In the genomic region with DNA sequence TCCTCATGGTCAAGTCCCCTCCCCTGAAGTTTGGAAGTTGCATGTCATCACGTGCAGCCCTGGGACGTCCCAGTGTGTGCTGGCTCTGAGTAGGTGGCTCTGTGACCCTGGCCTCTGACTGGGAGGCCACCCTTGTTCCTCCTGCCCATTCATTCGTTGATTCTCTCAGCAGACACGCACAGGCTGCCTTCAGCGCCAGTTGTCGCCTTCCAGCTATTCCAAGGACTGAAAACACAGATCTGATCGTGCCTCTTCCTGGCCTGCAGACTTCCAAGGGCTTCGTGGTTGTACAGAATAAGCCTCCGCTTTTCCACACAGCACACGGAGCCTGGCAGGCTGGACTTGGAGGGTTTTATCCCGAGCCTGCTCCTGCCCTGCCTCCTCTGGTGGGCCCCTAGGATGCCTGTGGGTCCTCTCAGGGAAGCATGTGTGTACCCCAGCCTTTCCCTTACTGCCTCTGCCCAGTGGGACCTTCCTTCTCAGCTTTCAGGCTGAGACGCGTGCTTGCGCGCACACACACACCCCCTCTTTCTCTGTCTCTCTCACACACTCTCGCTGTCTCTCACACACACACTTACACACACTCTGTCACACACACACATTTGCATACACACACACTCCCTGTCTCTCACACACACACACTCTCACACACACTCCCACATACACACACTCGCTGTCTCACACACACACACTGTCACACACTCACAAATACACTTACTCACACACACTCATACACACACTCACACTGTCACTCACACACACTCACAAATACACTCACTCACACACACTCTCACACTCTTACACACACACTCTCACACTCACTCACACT, we compare ENCODE assay signal across 9 cellular contexts. TPM values are rescaled to one million over a fixed set of nuclear protein-coding genes. Genes with fewer than 3 reads are reported as not detected.
DNase-seq lines count a peak whose midpoint lies in the region; ATAC-seq and TF ChIP-seq lines count a peak whose summit lies in the region.
"Had no signal": no experiment of that assay in that cellular context is flagged by ENCODE, and none has a peak within 500 bp of the region (broad histone marks: within the 10 kb centered on the region; RNA-seq: fewer than 3 reads in every experiment).

No MANE protein-coding gene starts in this region.

- CTCF ChIA-PET in HEK293T (lab: Yijun Ruan, JAX) (no interaction called here), WTC11 (lab: Charles Lee) (interaction anchor here (0.9 kb wide), 1 partner anchor 88 kb away, joined by 3 read pairs; no protein-coding TSS in a partner anchor)

- H3K9me3 Mint-ChIP-seq in WTC11: no peaks in the 10 kb centered on the region
- no peaks in the 10 kb centered on the region for H3K9me3 Mint-ChIP-seq in activated T-helper 2 cell treated with anti-CD3 and anti-CD28 coated beads, Interferon-gamma antibody, Interleukin-2, Interleukin-4, amounts not matched to agents 10 μg/mL and 5 μg/mL and 100 μg/mL, durations not matched to agents 14 hours and 24 hours and 36 hours

- H3K4me1 ChIP-seq in stomach: peaks cover 13 to 60% (median 30%) of the 10 kb centered on the region in 4 donors

- H3K4me3 ChIP-seq in stomach: no peak overlapping the region

- no peaks in the 10 kb centered on the region for H3K9me3 ChIP-seq in stomach

- H3K27ac ChIP-seq in stomach: peak overlapping the region in 3 of 5 donors; percentile 18 to 49 (median 32)
- H3K27ac ChIP-seq: VCaP had no signal

- peaks cover 59% of the 10 kb centered on the region for H3K4me1 Mint-ChIP-seq in WTC11
- H3K4me1 Mint-ChIP-seq in activated T-helper 2 cell treated with anti-CD3 and anti-CD28 coated beads, Interferon-gamma antibody, Interleukin-2, Interleukin-4, amounts not matched to agents 10 μg/mL and 5 μg/mL and 100 μg/mL, durations not matched to agents 14 hours and 24 hours and 36 hours (ENCODE audit: low read depth): no peaks in the 10 kb centered on the region

- peak; percentile 35 for ATAC-seq in WTC11
- ATAC-seq in HG03025 (IDR thresholded peaks at IDR 0.05; ENCODE audit: low FRiP score, unreplicated experiment): no peak
- ATAC-seq in HG03457 (IDR thresholded peaks at IDR 0.05; ENCODE audit: unreplicated experiment): no peak

- no peaks in the 10 kb centered on the region for H3K27me3 ChIP-seq in stomach

- peaks cover 2% of the 10 kb centered on the region for H3K36me3 Mint-ChIP-seq in WTC11
- H3K36me3 Mint-ChIP-seq in activated T-helper 2 cell treated with anti-CD3 and anti-CD28 coated beads, Interferon-gamma antibody, Interleukin-2, Interleukin-4, amounts not matched to agents 10 μg/mL and 5 μg/mL and 100 μg/mL, durations not matched to agents 14 hours and 24 hours and 36 hours (ENCODE audit: low read depth): no peaks in the 10 kb centered on the region

- DNase-seq in HEK293T (ENCODE audit: extremely low spot score): no peak
- no peak for DNase-seq in WTC11 (ENCODE audit: low spot score)
- DNase-seq in islet precursor cell: peak; percentile 87
- no peak for DNase-seq in stomach
- DNase-seq in activated T-helper 2 cell treated with anti-CD3 and anti-CD28 coated beads, Interferon-gamma antibody, Interleukin-2, Interleukin-4, amounts not matched to agents 10 μg/mL and 5 μg/mL and 100 μg/mL, durations not matched to agents 14 hours and 24 hours and 36 hours (ENCODE audit: low spot score): no peak
- DNase-seq: DMS153 had no signal

- TF ChIP-seq EP300 in stomach (IDR thresholded peaks at IDR 0.05): no peak

- H3K4me3 Mint-ChIP-seq in WTC11: no peak overlapping the region
- no peak overlapping the region for H3K4me3 Mint-ChIP-seq in activated T-helper 2 cell treated with anti-CD3 and anti-CD28 coated beads, Interferon-gamma antibody, Interleukin-2, Interleukin-4, amounts not matched to agents 10 μg/mL and 5 μg/mL and 100 μg/mL, durations not matched to agents 14 hours and 24 hours and 36 hours (ENCODE audit: low read depth)

- TF ChIP-seq CTCF in WTC11 (IDR thresholded peaks at IDR 0.05) (no peak), stomach (IDR thresholded peaks at IDR 0.05) (no peak)

- 60 to 66% (median 64%) methylated on average over 17 of the region's 17 CpGs for WGBS in stomach, 5 donors

- intact Hi-C loops in stomach (cut with DNase I; ENCODE audit: low total_unique reads): no loop called here
- intact Hi-C loops in activated T-helper 2 cell treated with anti-CD3 and anti-CD28 coated beads, Interferon-gamma antibody, Interleukin-2, Interleukin-4, amounts not matched to agents 10 μg/mL and 5 μg/mL and 100 μg/mL, durations not matched to agents 14 hours and 24 hours and 36 hours (cut with micrococcal nuclease): no loop called here

- H3K27ac Mint-ChIP-seq in WTC11: peak overlapping the region; percentile 91
- H3K27ac Mint-ChIP-seq in activated T-helper 2 cell treated with anti-CD3 and anti-CD28 coated beads, Interferon-gamma antibody, Interleukin-2, Interleukin-4, amounts not matched to agents 10 μg/mL and 5 μg/mL and 100 μg/mL, durations not matched to agents 14 hours and 24 hours and 36 hours: no peak overlapping the region

- H3K36me3 ChIP-seq in stomach: peaks cover 0 to 4% (median 0%) of the 10 kb centered on the region in 4 donors

- POLR2A ChIA-PET in HEK293T (lab: Yijun Ruan, JAX): no interaction called here
- POLR2A ChIA-PET in WTC11 (lab: Charles Lee): interaction anchor here (0.8 kb wide), 1 partner anchor 8 kb away, joined by 5 read pairs; no protein-coding TSS in a partner anchor

- TF ChIP-seq POLR2A in stomach (IDR thresholded peaks at IDR 0.05): no peak

- no peaks in the 10 kb centered on the region for H3K27me3 Mint-ChIP-seq in WTC11 (ENCODE audit: low read depth)
- H3K27me3 Mint-ChIP-seq in activated T-helper 2 cell treated with anti-CD3 and anti-CD28 coated beads, Interferon-gamma antibody, Interleukin-2, Interleukin-4, amounts not matched to agents 10 μg/mL and 5 μg/mL and 100 μg/mL, durations not matched to agents 14 hours and 24 hours and 36 hours (ENCODE audit: low read depth): peaks cover 5% of the 10 kb centered on the region

TF ChIP-seq in HEK293T, 16 proteins besides CTCF, POLR2A, EP300 and RAD21:
- TF ChIP-seq NFRKB (IDR thresholded peaks at IDR 0.05) (no peak), CTBP1 (IDR thresholded peaks at IDR 0.05; ENCODE audit: borderline replicate concordance) (no peak)
- TF ChIP-seq, protein P1, sequence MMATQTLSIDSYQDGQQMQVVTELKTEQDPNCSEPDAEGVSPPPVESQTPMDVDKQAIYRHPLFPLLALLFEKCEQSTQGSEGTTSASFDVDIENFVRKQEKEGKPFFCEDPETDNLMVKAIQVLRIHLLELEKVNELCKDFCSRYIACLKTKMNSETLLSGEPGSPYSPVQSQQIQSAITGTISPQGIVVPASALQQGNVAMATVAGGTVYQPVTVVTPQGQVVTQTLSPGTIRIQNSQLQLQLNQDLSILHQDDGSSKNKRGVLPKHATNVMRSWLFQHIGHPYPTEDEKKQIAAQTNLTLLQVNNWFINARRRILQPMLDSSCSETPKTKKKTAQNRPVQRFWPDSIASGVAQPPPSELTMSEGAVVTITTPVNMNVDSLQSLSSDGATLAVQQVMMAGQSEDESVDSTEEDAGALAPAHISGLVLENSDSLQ (IDR thresholded peaks at IDR 0.05): peak; percentile 42; the same call in 1 of the 2 replicates
TF ChIP-seq in HEK293T: peak in this region for 1.

TF ChIP-seq in WTC11, 78 proteins besides CTCF, POLR2A, EP300 and RAD21 (continues in another document):
- TF ChIP-seq NFATC4 (CRISPR knock-in tag; IDR thresholded peaks at IDR 0.05) (no peak), ZNF671 (CRISPR knock-in tag; IDR thresholded peaks at IDR 0.05) (no peak), SMAD4 (CRISPR knock-in tag; IDR thresholded peaks at IDR 0.05) (no peak), FOXP1 (CRISPR knock-in tag; IDR thresholded peaks at IDR 0.05; ENCODE audit: borderline replicate concordance) (no peak)
- TF ChIP-seq, protein P2, sequence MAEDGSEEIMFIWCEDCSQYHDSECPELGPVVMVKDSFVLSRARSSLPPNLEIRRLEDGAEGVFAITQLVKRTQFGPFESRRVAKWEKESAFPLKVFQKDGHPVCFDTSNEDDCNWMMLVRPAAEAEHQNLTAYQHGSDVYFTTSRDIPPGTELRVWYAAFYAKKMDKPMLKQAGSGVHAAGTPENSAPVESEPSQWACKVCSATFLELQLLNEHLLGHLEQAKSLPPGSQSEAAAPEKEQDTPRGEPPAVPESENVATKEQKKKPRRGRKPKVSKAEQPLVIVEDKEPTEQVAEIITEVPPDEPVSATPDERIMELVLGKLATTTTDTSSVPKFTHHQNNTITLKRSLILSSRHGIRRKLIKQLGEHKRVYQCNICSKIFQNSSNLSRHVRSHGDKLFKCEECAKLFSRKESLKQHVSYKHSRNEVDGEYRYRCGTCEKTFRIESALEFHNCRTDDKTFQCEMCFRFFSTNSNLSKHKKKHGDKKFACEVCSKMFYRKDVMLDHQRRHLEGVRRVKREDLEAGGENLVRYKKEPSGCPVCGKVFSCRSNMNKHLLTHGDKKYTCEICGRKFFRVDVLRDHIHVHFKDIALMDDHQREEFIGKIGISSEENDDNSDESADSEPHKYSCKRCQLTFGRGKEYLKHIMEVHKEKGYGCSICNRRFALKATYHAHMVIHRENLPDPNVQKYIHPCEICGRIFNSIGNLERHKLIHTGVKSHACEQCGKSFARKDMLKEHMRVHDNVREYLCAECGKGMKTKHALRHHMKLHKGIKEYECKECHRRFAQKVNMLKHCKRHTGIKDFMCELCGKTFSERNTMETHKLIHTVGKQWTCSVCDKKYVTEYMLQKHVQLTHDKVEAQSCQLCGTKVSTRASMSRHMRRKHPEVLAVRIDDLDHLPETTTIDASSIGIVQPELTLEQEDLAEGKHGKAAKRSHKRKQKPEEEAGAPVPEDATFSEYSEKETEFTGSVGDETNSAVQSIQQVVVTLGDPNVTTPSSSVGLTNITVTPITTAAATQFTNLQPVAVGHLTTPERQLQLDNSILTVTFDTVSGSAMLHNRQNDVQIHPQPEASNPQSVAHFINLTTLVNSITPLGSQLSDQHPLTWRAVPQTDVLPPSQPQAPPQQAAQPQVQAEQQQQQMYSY (CRISPR knock-in tag; IDR thresholded peaks at IDR 0.05): no peak
- TF ChIP-seq, protein P3, sequence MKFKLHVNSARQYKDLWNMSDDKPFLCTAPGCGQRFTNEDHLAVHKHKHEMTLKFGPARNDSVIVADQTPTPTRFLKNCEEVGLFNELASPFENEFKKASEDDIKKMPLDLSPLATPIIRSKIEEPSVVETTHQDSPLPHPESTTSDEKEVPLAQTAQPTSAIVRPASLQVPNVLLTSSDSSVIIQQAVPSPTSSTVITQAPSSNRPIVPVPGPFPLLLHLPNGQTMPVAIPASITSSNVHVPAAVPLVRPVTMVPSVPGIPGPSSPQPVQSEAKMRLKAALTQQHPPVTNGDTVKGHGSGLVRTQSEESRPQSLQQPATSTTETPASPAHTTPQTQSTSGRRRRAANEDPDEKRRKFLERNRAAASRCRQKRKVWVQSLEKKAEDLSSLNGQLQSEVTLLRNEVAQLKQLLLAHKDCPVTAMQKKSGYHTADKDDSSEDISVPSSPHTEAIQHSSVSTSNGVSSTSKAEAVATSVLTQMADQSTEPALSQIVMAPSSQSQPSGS (CRISPR knock-in tag; IDR thresholded peaks at IDR 0.05; ENCODE audit: borderline replicate concordance, low read depth): no peak

RNA-seq across cellular contexts. Expression of a gene that starts 17.7 kb away (rescaled TPM):
- total RNA-seq in WTC11 (2021) (31.1 to 44.4 TPM (median 32.6 TPM) in 3 replicates), stomach (10 to 100 TPM; 12.8 to 54.0 (median 41.5) TPM)
- polyA plus RNA-seq in stomach: 10 to 100 TPM; 10.2 to 20.0 (median 17.6) TPM
- 0.05 and 0.66 TPM in 2 replicates for total RNA-seq in activated T-helper 2 cell treated with anti-CD3 and anti-CD28 coated beads, Interferon-gamma antibody, Interleukin-2, Interleukin-4, amounts not matched to agents 10 μg/mL and 5 μg/mL and 100 μg/mL, durations not matched to agents 14 hours and 24 hours and 36 hours
